10 cellular contexts compared by ENCODE assay signal in the genomic region with DNA sequence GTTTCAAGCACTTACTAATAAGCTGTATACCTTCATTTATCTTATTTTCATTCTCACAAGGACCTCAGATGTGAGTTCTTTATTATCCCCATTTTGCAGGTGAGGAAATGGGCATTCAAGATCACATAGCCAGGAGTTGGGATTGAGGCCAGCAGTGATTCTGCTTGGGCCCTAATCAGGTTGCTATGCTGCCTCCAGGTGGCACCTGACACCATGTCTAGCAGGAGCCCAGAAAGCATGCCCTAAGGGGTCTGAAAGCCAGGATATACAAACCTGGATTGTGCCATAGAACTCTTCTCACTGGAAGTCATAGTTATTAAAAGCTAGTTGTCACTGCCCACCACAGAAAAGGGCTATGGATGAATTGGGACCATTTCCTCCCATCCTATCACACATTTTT.
A peak's percentile ranks its signal among the peaks of the same experiment; 100 is the strongest.
DNase-seq lines count a peak whose midpoint lies in the region; ATAC-seq, FAIRE-seq and TF ChIP-seq lines count a peak whose summit lies in the region.
"Had no signal": no experiment of that assay in that cellular context is flagged by ENCODE, and none has a peak within 500 bp of the region (broad histone marks: within the 10 kb centered on the region; RNA-seq: fewer than 3 reads in every experiment).

No MANE protein-coding gene starts in this region.

- H3K9ac ChIP-seq in trophoblast cell (ENCODE audit: low read length) = no peak overlapping the region

- peaks cover 8 to 21% (median 13%) of the 10 kb centered on the region in 5 donors for H3K27me3 Mint-ChIP-seq in naive thymus-derived CD8-positive, alpha-beta T cell

- no peak overlapping the region for H3K23ac ChIP-seq in trophoblast cell (ENCODE audit: low read length)

- H3K14ac ChIP-seq in trophoblast cell (ENCODE audit: low read length) = no peak overlapping the region

- H3K79me1 ChIP-seq in trophoblast cell (ENCODE audit: low read length) = no peaks in the 10 kb centered on the region

- no peak overlapping the region for H2BK12ac ChIP-seq in trophoblast cell (ENCODE audit: low read length)

- H2AFZ ChIP-seq in trophoblast cell (ENCODE audit: insufficient read depth, low read length, poor library complexity) = no peak overlapping the region

- H3K18ac ChIP-seq in trophoblast cell (ENCODE audit: low read length) = no peak overlapping the region

- no peaks in the 10 kb centered on the region for H3K36me3 Mint-ChIP-seq in naive thymus-derived CD8-positive, alpha-beta T cell

- no peaks in the 10 kb centered on the region for H3K4me1 Mint-ChIP-seq in naive thymus-derived CD8-positive, alpha-beta T cell
- H3K4me1 Mint-ChIP-seq: central memory CD8-positive, alpha-beta T cell had no signal

- DNase-seq in NCI-H2196 (lab: John Stamatoyannopoulos, UW; ENCODE audit: unreplicated experiment) = peak; percentile 50
- peak; percentile 40 for DNase-seq in epithelial cell of esophagus (ENCODE audit: low read depth)
- DNase-seq in trophoblast cell = peak; percentile 3 to 20
- DNase-seq in RCC 7860 (ENCODE audit: low spot score) = no peak
- DNase-seq in naive thymus-derived CD8-positive, alpha-beta T cell = no peak
- DNase-seq: RPMI8226; stimulated activated naive CD8-positive, alpha-beta T cell treated with anti-CD3 and anti-CD28 coated beads, Interleukin-15, Interleukin-2, amounts not matched to agents 100 U/mL and 50 U/mL, for 24 hours had no signal

- H3K4me3 ChIP-seq in epithelial cell of esophagus (ENCODE audit: low read length) (no peak overlapping the region), trophoblast cell (ENCODE audit: low read depth, low read length) (no peak overlapping the region)

- no peak overlapping the region for H3K4me2 ChIP-seq in trophoblast cell (ENCODE audit: low read length)

- no peaks in the 10 kb centered on the region for H3K27me3 ChIP-seq in trophoblast cell (ENCODE audit: insufficient read depth, low read length)

- H3K79me2 ChIP-seq in trophoblast cell (ENCODE audit: control insufficient read depth, insufficient read depth, low read length, poor library complexity) = no peaks in the 10 kb centered on the region

- no peak overlapping the region for H4K8ac ChIP-seq in trophoblast cell (ENCODE audit: low read depth, low read length)

- H3K4ac ChIP-seq in trophoblast cell (ENCODE audit: low read depth, low read length) = no peak overlapping the region

- no peaks in the 10 kb centered on the region for H3K4me1 ChIP-seq in trophoblast cell (ENCODE audit: control insufficient read depth in 1 of 2, insufficient read depth in 2 of 2, low read length in 2 of 2)

- H2BK120ac ChIP-seq in trophoblast cell (ENCODE audit: insufficient read depth, low read length, poor library complexity) = no peak overlapping the region

- no peak overlapping the region for H3K27ac Mint-ChIP-seq in naive thymus-derived CD8-positive, alpha-beta T cell

- H3K9me3 Mint-ChIP-seq in naive thymus-derived CD8-positive, alpha-beta T cell = no peaks in the 10 kb centered on the region
- H3K9me3 Mint-ChIP-seq: central memory CD8-positive, alpha-beta T cell had no signal

- no peaks in the 10 kb centered on the region for H3K36me3 ChIP-seq in trophoblast cell (ENCODE audit: control insufficient read depth in 1 of 2, insufficient read depth in 2 of 2, low read length in 2 of 2)

- no peak overlapping the region for H2AK5ac ChIP-seq in trophoblast cell (ENCODE audit: low read length)

- ATAC-seq in HG03342 (IDR thresholded peaks at IDR 0.05; ENCODE audit: unreplicated experiment) = no peak
- no peak for ATAC-seq in naive thymus-derived CD8-positive, alpha-beta T cell
- ATAC-seq: stimulated activated naive CD8-positive, alpha-beta T cell treated with anti-CD3 and anti-CD28 coated beads, Interleukin-15, Interleukin-2, amounts not matched to agents 100 U/mL and 50 U/mL, for 24 hours had no signal

- 0 out of 2 replicates have a peak, but pooled peaks have one; percentile 6 for TF ChIP-seq CTCF in GM12874 (IDR thresholded peaks at IDR 0.05; ENCODE audit: insufficient read depth, low read depth, low read length)
- peak; percentile 40 for TF ChIP-seq CTCF in epithelial cell of esophagus (IDR thresholded peaks at IDR 0.05; ENCODE audit: insufficient read depth, low read depth, low read length, missing control alignments)

- POLR2A ChIA-PET in naive thymus-derived CD8-positive, alpha-beta T cell (lab: Charles Lee) = no interaction called here

- no peak overlapping the region for H2BK5ac ChIP-seq in trophoblast cell (ENCODE audit: low read depth, low read length, poor library complexity)

- no peak overlapping the region for H4K12ac ChIP-seq in trophoblast cell (ENCODE audit: low read depth, low read length)

- no peak overlapping the region for H3K4me3 Mint-ChIP-seq in naive thymus-derived CD8-positive, alpha-beta T cell
- H3K4me3 Mint-ChIP-seq: central memory CD8-positive, alpha-beta T cell had no signal

- H3K27ac ChIP-seq in trophoblast cell (ENCODE audit: low read depth, low read length) = no peak overlapping the region

- no peak overlapping the region for H4K91ac ChIP-seq in trophoblast cell (ENCODE audit: low read depth, low read length)

- peaks cover 3% of the 10 kb centered on the region for H3K9me3 ChIP-seq in trophoblast cell (ENCODE audit: insufficient read depth, low read depth, low read length)

- no peak for FAIRE-seq in RCC 7860 (lab: Jason Lieb, UNC)

Comparison
In these comparisons a context has a peak if more than half of its experiments do, and no peak if none do; other contexts are left out.
1. DNase-seq: peak in NCI-H2196 (single experiment), epithelial cell of esophagus (single experiment) and trophoblast cell (2 of 2); none in RCC 7860 (single experiment) and naive thymus-derived CD8-positive, alpha-beta T cell (0 of 10).